Comparison of ENCODE assay signal across 20 cellular contexts in genomic region chrX:11766487-11766886, GRCh38. TPM values are rescaled to one million over a fixed set of nuclear protein-coding genes. Genes with fewer than 3 reads are reported as not detected.
DNase-seq lines count a peak whose midpoint lies in the region; ATAC-seq, FAIRE-seq and TF ChIP-seq lines count a peak whose summit lies in the region.
"Had no signal": no experiment of that assay in that cellular context is flagged by ENCODE, and none has a peak within 500 bp of the region (broad histone marks: within the 10 kb centered on the region; RNA-seq: fewer than 3 reads in every experiment).

No MANE protein-coding gene starts in this region.

- FAIRE-seq in GM12878 (lab: Jason Lieb, UNC) = no peak
- FAIRE-seq: D721Med had no signal

- H3K9me3 Mint-ChIP-seq in CD4-positive, alpha-beta T cell = no peaks in the 10 kb centered on the region
- H3K9me3 Mint-ChIP-seq in activated T-cell treated with anti-CD3 and anti-CD28 coated beads, Interleukin-2, amount 50 U/mL, for 24 hours = no peaks in the 10 kb centered on the region
- H3K9me3 Mint-ChIP-seq: stimulated activated naive B cell treated with anti-CD40 and anti-IgM and Interleukin-4, amounts not matched to agents 10 μg/mL and 1 μg/mL and 100 μg/mL, for 72 hours; type B pancreatic cell had no signal

- SMC1A ChIA-PET in GM12878 (lab: Charles Lee; ENCODE audit: uncharacterized antibody, unreplicated experiment) = interaction anchor here (0.8 to 14.6 kb wide), 19 partner anchors 9 to 231 kb away, joined by 3 to 404 read pairs (median 6); partner anchors contain the start of gene MSL3

- H3K27ac Mint-ChIP-seq in CD4-positive, alpha-beta T cell = peak overlapping the region; percentile 94
- H3K27ac Mint-ChIP-seq in activated T-cell treated with anti-CD3 and anti-CD28 coated beads, Interleukin-2, amount 50 U/mL, for 24 hours = peak overlapping the region; percentile 89
- H3K27ac Mint-ChIP-seq: type B pancreatic cell had no signal

- peaks cover 90% of the 10 kb centered on the region for H3K36me3 Mint-ChIP-seq in CD4-positive, alpha-beta T cell (ENCODE audit: low read depth)
- H3K36me3 Mint-ChIP-seq in activated T-cell treated with anti-CD3 and anti-CD28 coated beads, Interleukin-2, amount 50 U/mL, for 24 hours (ENCODE audit: low read depth) = peaks cover 93% of the 10 kb centered on the region

- no peak overlapping the region for H3K4me2 ChIP-seq in Karpas-422 (ENCODE audit: low read depth, low read length, poor library complexity, severe bottlenecking)
- no peak overlapping the region; the same call in 1 of the 2 replicates for H3K4me2 ChIP-seq in GM12878 (ENCODE audit: control insufficient read depth, insufficient read depth)
- no peak overlapping the region for H3K4me2 ChIP-seq in smooth muscle cell

- in situ Hi-C loops in GM12878 (cut with MboI) = no loop called here

- TF ChIP-seq CTCF in CD4-positive, alpha-beta T cell (IDR thresholded peaks at IDR 0.05) = no peak
- TF ChIP-seq CTCF in GM12878 (IDR thresholded peaks at IDR 0.05 in 2 of 3, conservative IDR thresholded peaks at IDR 0.05 in 1 of 3; ENCODE audit: control insufficient read depth in 2 of 3, extremely low read depth in 1 of 3, insufficient read depth in 1 of 3, low read depth in 3 of 3, low read length in 3 of 3) (no peak), smooth muscle cell (IDR thresholded peaks at IDR 0.05; ENCODE audit: borderline replicate concordance, insufficient read depth, poor library complexity, severe bottlenecking) (no peak)

- peak; percentile 61 for ATAC-seq in CD4-positive, alpha-beta T cell (ENCODE audit: poor library complexity)
- no peak for ATAC-seq in GM12878
- ATAC-seq in GM21447 (IDR thresholded peaks at IDR 0.05; ENCODE audit: unreplicated experiment) = no peak
- ATAC-seq: lower lobe of right lung; stimulated activated naive B cell treated with anti-CD40 and anti-IgM and Interleukin-4, amounts not matched to agents 10 μg/mL and 1 μg/mL and 100 μg/mL, for 72 hours had no signal

- CTCF ChIA-PET in CD4-positive, alpha-beta T cell (lab: Charles Lee) = interaction anchor here (1.1 to 2.0 kb wide), 2 partner anchors 8 to 21 kb away, joined by 4 to 8 read pairs; partner anchors contain the start of gene MSL3
- CTCF ChIA-PET in GM12878 (lab: Yijun Ruan, JAX) = interaction anchor here (0.8 to 12.4 kb wide), 13 partner anchors 9 to 235 kb away, joined by 3 to 226 read pairs (median 7); no protein-coding TSS in a partner anchor

- intact Hi-C loops in CD4-positive, alpha-beta T cell (cut with DNase I, micrococcal nuclease) = no loop called here
- intact Hi-C loops in GM12878 (cut with micrococcal nuclease; ENCODE audit: unreplicated experiment) = loop anchor here (10.0 kb wide), 1 partner anchor 1318 kb away; no protein-coding TSS in a partner anchor

- TF ChIP-seq EP300 in GM12878 (IDR thresholded peaks at IDR 0.05; ENCODE audit: borderline replicate concordance in 1 of 2, control insufficient read depth in 1 of 2, low read depth in 2 of 2, low read length in 2 of 2) = no peak

- no TSS peak for BruUV-seq in GM12878 (replicated peaks; lab: Mats Ljungman, UMichigan)

- TF ChIP-seq RAD21 in GM12878 (IDR thresholded peaks at IDR 0.05; ENCODE audit: insufficient read depth, low read depth, low read length) = no peak

- H4K20me1 ChIP-seq in Karpas-422 (ENCODE audit: insufficient read depth, low read depth, low read length) = no peaks in the 10 kb centered on the region
- H4K20me1 ChIP-seq in GM12878 (ENCODE audit: control insufficient read depth, insufficient read depth) = no peaks in the 10 kb centered on the region
- no peaks in the 10 kb centered on the region for H4K20me1 ChIP-seq in smooth muscle cell (ENCODE audit: low read depth)

- H2AFZ ChIP-seq in Karpas-422 (ENCODE audit: low read length) = no peak overlapping the region
- no peak overlapping the region for H2AFZ ChIP-seq in GM12878 (ENCODE audit: control insufficient read depth, low read depth, low read length)
- no peak overlapping the region for H2AFZ ChIP-seq in smooth muscle cell (ENCODE audit: low read depth)

- POLR2A ChIA-PET in CD4-positive, alpha-beta T cell (lab: Charles Lee) = interaction anchor here (0.7 to 2.1 kb wide), 5 partner anchors 8 to 59 kb away, joined by 3 to 11 read pairs (median 4); partner anchors contain the start of gene MSL3
- POLR2A ChIA-PET in GM12878 (lab: Charles Lee) = interaction anchor here (0.9 to 16.0 kb wide), 9 partner anchors 8 to 183 kb away, joined by 3 to 207 read pairs (median 8); no protein-coding TSS in a partner anchor

- H3K9me2 ChIP-seq in Karpas-422 (replicated peaks; ENCODE audit: insufficient read depth, low read length) = no peaks in the 10 kb centered on the region

- RAD21 ChIA-PET in GM12878 (lab: Charles Lee; ENCODE audit: unreplicated experiment) = interaction anchor here (0.6 to 16.9 kb wide), 15 partner anchors 9 to 1757 kb away, joined by 3 to 428 read pairs (median 7); partner anchors contain the start of gene MSL3

- H3K36me3 ChIP-seq in Karpas-422 (ENCODE audit: insufficient read depth, low read length) = peaks cover 61% of the 10 kb centered on the region
- peaks cover 17 to 26% of the 10 kb centered on the region in 2 experiments for H3K36me3 ChIP-seq in GM12878 (ENCODE audit: control insufficient read depth in 2 of 2, insufficient read depth in 2 of 2, low read length in 1 of 2)
- peaks cover 4% of the 10 kb centered on the region for H3K36me3 ChIP-seq in smooth muscle cell (ENCODE audit: low read depth)

- DNase-seq in CD4-positive, alpha-beta T cell = peak in 2 of 10 experiments; percentile 32 to 33
- DNase-seq in Karpas-422 (no peak), GM12878 (ENCODE audit: low read depth, low spot score) (no peak), H4 (ENCODE audit: low spot score) (no peak), smooth muscle cell (lab: John Stamatoyannopoulos, UW; ENCODE audit: unreplicated experiment) (no peak)
- DNase-seq in activated T-cell treated with anti-CD3 and anti-CD28 coated beads, Interleukin-2, amount 50 U/mL, for 24 hours = no peak
- DNase-seq in stimulated activated CD4-positive, alpha-beta T cell treated with anti-CD3 and anti-CD28 coated beads, Interleukin-12 subunit alpha, Interleukin-12 subunit beta, amount 100 ng/mL, for 4 hours = no peak
- DNase-seq: foreskin fibroblast; H7; hippocampal formation; islet precursor cell; lower lobe of right lung; NCI-H1417; NCI-H526; stimulated activated naive B cell treated with anti-CD40 and anti-IgM and Interleukin-4, amounts not matched to agents 10 μg/mL and 1 μg/mL and 100 μg/mL, for 72 hours had no signal

- H3K9ac ChIP-seq in Karpas-422 (ENCODE audit: low read length) (no peak overlapping the region), GM12878 (ENCODE audit: control insufficient read depth, insufficient read depth, low read length) (no peak overlapping the region), smooth muscle cell (ENCODE audit: low read depth) (no peak overlapping the region)

- H3K4me1 ChIP-seq in Karpas-422 (ENCODE audit: low read length) = peaks cover 80% of the 10 kb centered on the region
- H3K4me1 ChIP-seq in GM12878 (ENCODE audit: control insufficient read depth, insufficient read depth, low read length) = peaks cover 30% of the 10 kb centered on the region
- H3K4me1 ChIP-seq in smooth muscle cell (ENCODE audit: low read depth) = no peaks in the 10 kb centered on the region
- H3K4me1 ChIP-seq: lower lobe of right lung, right atrium auricular region had no signal

- no peaks in the 10 kb centered on the region for H3K27me3 Mint-ChIP-seq in CD4-positive, alpha-beta T cell
- H3K27me3 Mint-ChIP-seq in activated T-cell treated with anti-CD3 and anti-CD28 coated beads, Interleukin-2, amount 50 U/mL, for 24 hours = no peaks in the 10 kb centered on the region
- H3K27me3 Mint-ChIP-seq: stimulated activated naive B cell treated with anti-CD40 and anti-IgM and Interleukin-4, amounts not matched to agents 10 μg/mL and 1 μg/mL and 100 μg/mL, for 72 hours; type B pancreatic cell had no signal

- no peaks in the 10 kb centered on the region for H3K27me3 ChIP-seq in CD4-positive, alpha-beta T cell (ENCODE audit: control insufficient read depth, insufficient read depth, low read length)
- H3K27me3 ChIP-seq in Karpas-422 (ENCODE audit: low read length) = no peaks in the 10 kb centered on the region
- no peaks in the 10 kb centered on the region for H3K27me3 ChIP-seq in GM12878 (replicated peaks in 1 of 2; ENCODE audit: control insufficient read depth in 2 of 2, insufficient read depth in 2 of 2, low read length in 1 of 2)
- H3K27me3 ChIP-seq in smooth muscle cell (ENCODE audit: low read depth) = no peaks in the 10 kb centered on the region
- H3K27me3 ChIP-seq: right atrium auricular region had no signal

- peak overlapping the region; percentile 93 for H3K4me3 Mint-ChIP-seq in CD4-positive, alpha-beta T cell
- H3K4me3 Mint-ChIP-seq in activated T-cell treated with anti-CD3 and anti-CD28 coated beads, Interleukin-2, amount 50 U/mL, for 24 hours = peak overlapping the region; percentile 68
- H3K4me3 Mint-ChIP-seq: stimulated activated naive B cell treated with anti-CD40 and anti-IgM and Interleukin-4, amounts not matched to agents 10 μg/mL and 1 μg/mL and 100 μg/mL, for 72 hours; type B pancreatic cell had no signal

- no peaks in the 10 kb centered on the region for H3K9me3 ChIP-seq in CD4-positive, alpha-beta T cell (ENCODE audit: control insufficient read depth, low read length)
- H3K9me3 ChIP-seq in Karpas-422 (ENCODE audit: low read length) (no peaks in the 10 kb centered on the region), GM12878 (replicated peaks; ENCODE audit: control insufficient read depth, insufficient read depth, low read length) (no peaks in the 10 kb centered on the region; the same call in 2 of the 3 replicates), smooth muscle cell (replicated peaks; ENCODE audit: low read depth) (no peaks in the 10 kb centered on the region)
- H3K9me3 ChIP-seq: lower lobe of right lung, right atrium auricular region had no signal

- no peak for TF ChIP-seq POLR2A in GM12878 (IDR thresholded peaks at IDR 0.05; ENCODE audit: low read depth, low read length)

- peak overlapping the region; percentile 40 for H3K27ac ChIP-seq in CD4-positive, alpha-beta T cell (ENCODE audit: low read depth, low read length)
- H3K27ac ChIP-seq in Karpas-422 (ENCODE audit: low read length) (peak overlapping the region; percentile 84), GM12878 (ENCODE audit: control insufficient read depth, insufficient read depth) (no peak overlapping the region), smooth muscle cell (ENCODE audit: low read depth) (no peak overlapping the region)
- H3K27ac ChIP-seq: epithelial cell of prostate, lower lobe of right lung, right atrium auricular region had no signal

- no peaks in the 10 kb centered on the region for H3F3A ChIP-seq in smooth muscle cell (ENCODE audit: low read depth)

- H3K79me2 ChIP-seq in Karpas-422 (ENCODE audit: low read length) = peaks cover 6% of the 10 kb centered on the region
- H3K79me2 ChIP-seq in GM12878 (ENCODE audit: control insufficient read depth, insufficient read depth, low read length) = peaks cover 11% of the 10 kb centered on the region
- no peaks in the 10 kb centered on the region for H3K79me2 ChIP-seq in smooth muscle cell (ENCODE audit: low read depth)

- WGBS in GM12878 (ENCODE audit: insufficient coverage, insufficient replicate concordance, low lambda C conversion rate, missing lambda C conversion rate) = 76% methylated on average over 9 of the region's 9 CpGs
- WGBS in smooth muscle cell (ENCODE audit: low lambda C conversion rate) = 84% methylated on average over 9 of the region's 9 CpGs

- peaks cover 72% of the 10 kb centered on the region for H3K4me1 Mint-ChIP-seq in CD4-positive, alpha-beta T cell (ENCODE audit: low read depth)
- peaks cover 81% of the 10 kb centered on the region for H3K4me1 Mint-ChIP-seq in activated T-cell treated with anti-CD3 and anti-CD28 coated beads, Interleukin-2, amount 50 U/mL, for 24 hours (ENCODE audit: low read depth)

- H3K4me3 ChIP-seq in Karpas-422 (ENCODE audit: low read length) = no peak overlapping the region
- H3K4me3 ChIP-seq in GM12878 = no peak overlapping the region
- H3K4me3 ChIP-seq in smooth muscle cell = no peak overlapping the region
- H3K4me3 ChIP-seq: lower lobe of right lung, right atrium auricular region had no signal

RNA-seq across cellular contexts. Expression of gene MSL3, which starts 8.4 kb away (rescaled TPM):
- total RNA-seq in CD4-positive, alpha-beta T cell = 100 to 1,000 TPM; 126 to 137 TPM
- total RNA-seq in Karpas-422 (2014; rRNA removed; shearing (Covaris generic); ENCODE audit: low replicate concordance) = 36.6 and 69.2 TPM in 2 replicates
- total RNA-seq in GM12878 (2013; cell fraction: nucleolus; rRNA removed) = 187 and 197 TPM in 2 replicates
- total RNA-seq in GM12878 (2014; rRNA removed) = 39.3 and 39.4 TPM in 2 replicates
- 29.0 and 30.2 TPM in 2 replicates for total RNA-seq in GM12878 (2014; rRNA removed; fragmentation: Illumina TruSeq; extraction: Trizol)
- 29.0 and 34.2 TPM in 2 replicates for total RNA-seq in GM12878 (2021)
- 22.4 TPM for polyA plus RNA-seq in GM12878 (2011; ENCODE audit: low read depth)
- 438 and 577 TPM in 2 replicates for polyA plus RNA-seq in GM12878 (2011; rRNA removed)
- 261 and 306 TPM in 2 replicates for polyA plus RNA-seq in GM12878 (2011; cell fraction: cytosol; rRNA removed)
- 898 and 1,313 TPM in 2 replicates for polyA plus RNA-seq in GM12878 (2011; cell fraction: nucleus; rRNA removed)
- 32.3 and 41.3 TPM in 2 replicates for polyA plus RNA-seq in GM12878 (2012)
- polyA plus RNA-seq in GM12878 (2014; fragmentation: Illumina TruSeq; extraction: Trizol) = 39.1 and 44.4 TPM in 2 replicates
- polyA plus RNA-seq in GM12878 (2014; fragmentation: Nextera tagmentation; extraction: Ambion mirVana) = 10 to 100 TPM; 28.4 to 42.0 TPM
- 41.0 and 44.9 TPM in 2 replicates for polyA plus RNA-seq in GM12878 (2014; rRNA removed)
- polyA plus RNA-seq in GM12878 (2016; fragmentation: Nextera tagmentation; extraction: Ambion mirVana) = 10 to 100 TPM; 43.8 to 45.0 TPM
- 233 and 254 TPM in 2 replicates for polyA minus RNA-seq in GM12878 (2011; rRNA and poly(A)+ RNA removed)
- polyA minus RNA-seq in GM12878 (2011; cell fraction: cytosol; rRNA and poly(A)+ RNA removed) = 86.2 and 96.9 TPM in 2 replicates
- polyA minus RNA-seq in GM12878 (2011; cell fraction: nucleus; rRNA and poly(A)+ RNA removed) = 343 and 358 TPM in 2 replicates
- 23.7 and 26.8 TPM in 2 replicates for total RNA-seq in H4 (2014; rRNA removed; shearing (Covaris generic))
- total RNA-seq in smooth muscle cell = 25.4 and 48.1 TPM in 2 replicates
- 14.4 and 15.7 TPM in 2 replicates for polyA plus RNA-seq in smooth muscle cell

Comparison
In these comparisons a context has a peak if more than half of its experiments do, and no peak if none do; other contexts are left out.
1. H3K27ac ChIP-seq: peak in CD4-positive, alpha-beta T cell (single experiment) and Karpas-422 (single experiment); none in GM12878 (single experiment) and smooth muscle cell (single experiment).